1 cellular context compared by ENCODE assay signal in genomic region chr2:45373534-45373933, GRCh38.
TF ChIP-seq lines count a peak whose summit lies in the region.

No MANE protein-coding gene starts in this region.

TF ChIP-seq in HepG2, 621 proteins besides CTCF, POLR2A, EP300 and RAD21 (continued from another document and continues in another):
- TF ChIP-seq ZNF646 (CRISPR knock-in tag; IDR thresholded peaks at IDR 0.05) = no peak; the same call in 1 of the 2 replicates
- no peak for TF ChIP-seq KAT7 (CRISPR knock-in tag; IDR thresholded peaks at IDR 0.05; ENCODE audit: borderline replicate concordance)
- TF ChIP-seq NFYC (CRISPR knock-in tag; IDR thresholded peaks at IDR 0.05) = no peak; the same call in 1 of the 2 replicates
- no peak; the same call in 1 of the 2 replicates for TF ChIP-seq GMEB1 (CRISPR knock-in tag; IDR thresholded peaks at IDR 0.05; ENCODE audit: borderline replicate concordance)
- peak; percentile 11 for TF ChIP-seq HNRNPK (IDR thresholded peaks at IDR 0.05; ENCODE audit: low read depth, low read length, poor library complexity, severe bottlenecking)
- no peak for TF ChIP-seq UBTF (CRISPR knock-in tag; IDR thresholded peaks at IDR 0.05)
- no peak for TF ChIP-seq NFIB (CRISPR knock-in tag; IDR thresholded peaks at IDR 0.05; ENCODE audit: borderline replicate concordance)
- TF ChIP-seq ZNF180 (CRISPR knock-in tag; IDR thresholded peaks at IDR 0.05; ENCODE audit: borderline replicate concordance, low read depth) = no peak
- TF ChIP-seq ZNF512 (CRISPR knock-in tag; IDR thresholded peaks at IDR 0.05) = no peak
- peak; percentile 54 to 74; a peak in 3 of 4 replicates for TF ChIP-seq NR2F1 (CRISPR knock-in tag; IDR thresholded peaks at IDR 0.05)
- TF ChIP-seq ZNF607 (CRISPR knock-in tag; IDR thresholded peaks at IDR 0.05; ENCODE audit: borderline replicate concordance) = no peak
- no peak for TF ChIP-seq CREB1 (IDR thresholded peaks at IDR 0.05)
- peak; percentile 72 for TF ChIP-seq CREB1 (CRISPR knock-in tag; IDR thresholded peaks at IDR 0.05)
- peak; percentile 84 for TF ChIP-seq HDAC1 (CRISPR knock-in tag; IDR thresholded peaks at IDR 0.05)
- TF ChIP-seq TEF (CRISPR knock-in tag; IDR thresholded peaks at IDR 0.05) = peak; percentile 85; the same call in 1 of the 2 replicates
- TF ChIP-seq ZNF33B (CRISPR knock-in tag; IDR thresholded peaks at IDR 0.05) = no peak
- no peak for TF ChIP-seq KDM2A (CRISPR knock-in tag; IDR thresholded peaks at IDR 0.05; ENCODE audit: borderline replicate concordance, low read depth)
- no peak for TF ChIP-seq ZNF616 (CRISPR knock-in tag; IDR thresholded peaks at IDR 0.05; ENCODE audit: low read depth)
- no peak for TF ChIP-seq ZZZ3 (CRISPR knock-in tag; IDR thresholded peaks at IDR 0.05; ENCODE audit: borderline replicate concordance)
- TF ChIP-seq ZNF615 (CRISPR knock-in tag; IDR thresholded peaks at IDR 0.05; ENCODE audit: borderline replicate concordance) = no peak
- peak; percentile 96 for TF ChIP-seq ZEB1 (IDR thresholded peaks at IDR 0.05; ENCODE audit: insufficient replicate concordance, low read depth)
- TF ChIP-seq ZFP1 (CRISPR knock-in tag; IDR thresholded peaks at IDR 0.05) = no peak
- TF ChIP-seq ZNF547 (CRISPR knock-in tag; IDR thresholded peaks at IDR 0.05) = no peak
- TF ChIP-seq ZBTB33 (CRISPR knock-in tag; IDR thresholded peaks at IDR 0.05) = no peak
- TF ChIP-seq NFE2L1 (CRISPR knock-in tag; IDR thresholded peaks at IDR 0.05; ENCODE audit: borderline replicate concordance) = no peak
- no peak for TF ChIP-seq ZNF772 (CRISPR knock-in tag; IDR thresholded peaks at IDR 0.05)
- no peak for TF ChIP-seq ZNF274 (CRISPR knock-in tag; IDR thresholded peaks at IDR 0.05)
- TF ChIP-seq ZNF317 (CRISPR knock-in tag; IDR thresholded peaks at IDR 0.05) = no peak
- TF ChIP-seq MYC (CRISPR knock-in tag; IDR thresholded peaks at IDR 0.05; ENCODE audit: borderline replicate concordance) = no peak
- TF ChIP-seq ZBTB40 (IDR thresholded peaks at IDR 0.05) = no peak
- TF ChIP-seq ZBTB40 (CRISPR knock-in tag; IDR thresholded peaks at IDR 0.05) = no peak
- TF ChIP-seq ZNF446 (CRISPR knock-in tag; IDR thresholded peaks at IDR 0.05) = no peak
- no peak for TF ChIP-seq HMGA1 (CRISPR knock-in tag; conservative IDR thresholded peaks at IDR 0.05)
- TF ChIP-seq ZFYVE20 (CRISPR knock-in tag; IDR thresholded peaks at IDR 0.05; ENCODE audit: borderline replicate concordance, low read depth) = no peak
- TF ChIP-seq ZNF572 (CRISPR knock-in tag; IDR thresholded peaks at IDR 0.05) = no peak
- TF ChIP-seq SP4 (CRISPR knock-in tag; IDR thresholded peaks at IDR 0.05) = no peak
- no peak for TF ChIP-seq JUND (CRISPR knock-in tag; IDR thresholded peaks at IDR 0.05)
